Comparison of ENCODE assay signal across 1 cellular context in the genomic region with DNA sequence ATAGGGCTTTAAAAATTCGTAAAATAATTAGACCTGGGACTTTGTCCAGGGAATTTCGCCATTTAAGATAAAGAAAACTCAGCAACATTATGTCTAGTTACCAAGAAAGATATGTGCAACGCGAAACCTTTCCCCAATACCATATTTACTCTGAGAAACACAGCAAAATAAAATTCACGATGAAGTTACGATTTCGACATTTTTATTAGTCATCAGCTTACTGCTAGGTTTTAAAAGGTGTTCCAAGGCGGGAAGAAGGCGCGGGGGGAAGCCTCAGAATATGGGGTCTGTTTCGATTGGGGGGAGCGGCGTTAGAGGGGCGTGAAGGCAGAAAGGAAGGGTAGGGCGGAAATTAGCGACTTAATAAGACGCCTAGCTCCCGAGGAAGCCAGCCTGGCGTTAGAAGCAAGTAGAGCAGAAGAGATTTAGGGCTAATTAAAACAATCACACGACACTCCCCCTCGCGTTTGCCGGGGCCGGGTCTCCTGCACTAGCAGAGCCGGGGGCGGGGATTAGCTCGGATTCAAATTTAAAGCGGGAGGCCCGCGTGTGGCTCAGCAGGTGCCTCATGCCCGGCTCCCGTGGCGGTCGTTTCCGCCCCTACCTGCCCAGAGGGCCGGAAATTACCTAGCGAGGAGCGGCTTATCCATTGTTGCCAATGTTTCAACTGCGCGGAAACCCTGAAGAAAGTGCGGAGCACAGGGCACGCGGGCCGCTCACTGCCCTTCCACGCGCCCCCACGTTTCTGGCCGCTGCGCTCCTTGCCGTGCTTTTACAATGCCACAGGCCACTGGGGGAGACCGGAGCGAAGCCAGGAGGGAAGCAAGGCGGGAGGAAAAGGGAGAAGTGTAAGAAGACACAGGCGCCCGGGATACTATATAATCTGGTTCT.
A peak's percentile ranks its signal among the peaks of the same experiment; 100 is the strongest.
TF ChIP-seq lines count a peak whose summit lies in the region.

No MANE protein-coding gene starts in this region.

TF ChIP-seq in K562, 482 proteins besides CTCF, POLR2A, EP300 and RAD21 (continued from another document and continues in another):
- TF ChIP-seq ZBTB34 (CRISPR knock-in tag; IDR thresholded peaks at IDR 0.05) (no peak), ZBTB40 (IDR thresholded peaks at IDR 0.05) (peak; percentile 79), ZBTB40 (CRISPR knock-in tag; IDR thresholded peaks at IDR 0.05) (no peak; the same call in 1 of the 2 replicates), ILK (tag; IDR thresholded peaks at IDR 0.05; ENCODE audit: borderline replicate concordance, low read depth) (no peak), VEZF1 (CRISPR knock-in tag; IDR thresholded peaks at IDR 0.05) (no peak), TEAD1 (CRISPR knock-in tag; IDR thresholded peaks at IDR 0.05) (peak in 1 of 2 experiments; percentile 94; a peak in 1 of 4 replicates), ZZZ3 (IDR thresholded peaks at IDR 0.05) (no peak), HMGN3 (IDR thresholded peaks at IDR 0.05; ENCODE audit: borderline replicate concordance, extremely low read depth, insufficient read length, low read depth, low read length) (no peak), HSF4 (CRISPR knock-in tag; IDR thresholded peaks at IDR 0.05; ENCODE audit: borderline replicate concordance) (no peak), MIER1 (IDR thresholded peaks at IDR 0.05; ENCODE audit: low read depth) (no peak), FOXK1 (CRISPR knock-in tag; IDR thresholded peaks at IDR 0.05; ENCODE audit: borderline replicate concordance) (peak; percentile 84; the same call in 1 of the 2 replicates), SP2 (IDR thresholded peaks at IDR 0.05; ENCODE audit: extremely low read depth, low read depth, low read length, poor library complexity, severe bottlenecking) (no peak), DDX20 (tag; IDR thresholded peaks at IDR 0.05; ENCODE audit: low read depth) (no peak), SRSF7 (optimal IDR thresholded peaks at IDR 0.05; ENCODE audit: low read depth, low read length) (no peak), NR3C1 (CRISPR knock-in tag; IDR thresholded peaks at IDR 0.05) (no peak), POU5F1 (IDR thresholded peaks at IDR 0.05; ENCODE audit: borderline replicate concordance, low read depth, low read length, partially characterized antibody) (no peak), NRF1 (conservative IDR thresholded peaks at IDR 0.05 in 1 of 2, IDR thresholded peaks at IDR 0.05 in 1 of 2) (no peak), FOSL1 (tag; conservative IDR thresholded peaks at IDR 0.05) (peak; percentile 83), ZNF408 (CRISPR knock-in tag; IDR thresholded peaks at IDR 0.05; ENCODE audit: low read depth) (no peak), TAF9B (IDR thresholded peaks at IDR 0.05; ENCODE audit: partially characterized antibody) (peak; percentile 35), HIVEP1 (CRISPR knock-in tag; IDR thresholded peaks at IDR 0.05) (no peak), NR2C1 (IDR thresholded peaks at IDR 0.05) (no peak), NR2C1 (tag; IDR thresholded peaks at IDR 0.05) (no peak), NCOA2 (IDR thresholded peaks at IDR 0.05; ENCODE audit: partially characterized antibody in 2 of 2) (no peak), HNRNPLL (IDR thresholded peaks at IDR 0.05; ENCODE audit: low read depth, low read length, poor library complexity, severe bottlenecking) (peak; percentile 80), SMC3 (conservative IDR thresholded peaks at IDR 0.05; ENCODE audit: insufficient read depth, low read depth, low read length) (no peak), LEF1 (IDR thresholded peaks at IDR 0.05) (peak; percentile 56; the same call in 1 of the 2 replicates), GABPB2 (CRISPR knock-in tag; conservative IDR thresholded peaks at IDR 0.05) (no peak; the same call in 1 of the 2 replicates), ZNF165 (CRISPR knock-in tag; IDR thresholded peaks at IDR 0.05; ENCODE audit: borderline replicate concordance) (0 out of 2 replicates have a peak, but pooled peaks have one; percentile 17), ZNF584 (CRISPR knock-in tag; IDR thresholded peaks at IDR 0.05; ENCODE audit: low read depth) (no peak)
- TF ChIP-seq, protein P1, sequence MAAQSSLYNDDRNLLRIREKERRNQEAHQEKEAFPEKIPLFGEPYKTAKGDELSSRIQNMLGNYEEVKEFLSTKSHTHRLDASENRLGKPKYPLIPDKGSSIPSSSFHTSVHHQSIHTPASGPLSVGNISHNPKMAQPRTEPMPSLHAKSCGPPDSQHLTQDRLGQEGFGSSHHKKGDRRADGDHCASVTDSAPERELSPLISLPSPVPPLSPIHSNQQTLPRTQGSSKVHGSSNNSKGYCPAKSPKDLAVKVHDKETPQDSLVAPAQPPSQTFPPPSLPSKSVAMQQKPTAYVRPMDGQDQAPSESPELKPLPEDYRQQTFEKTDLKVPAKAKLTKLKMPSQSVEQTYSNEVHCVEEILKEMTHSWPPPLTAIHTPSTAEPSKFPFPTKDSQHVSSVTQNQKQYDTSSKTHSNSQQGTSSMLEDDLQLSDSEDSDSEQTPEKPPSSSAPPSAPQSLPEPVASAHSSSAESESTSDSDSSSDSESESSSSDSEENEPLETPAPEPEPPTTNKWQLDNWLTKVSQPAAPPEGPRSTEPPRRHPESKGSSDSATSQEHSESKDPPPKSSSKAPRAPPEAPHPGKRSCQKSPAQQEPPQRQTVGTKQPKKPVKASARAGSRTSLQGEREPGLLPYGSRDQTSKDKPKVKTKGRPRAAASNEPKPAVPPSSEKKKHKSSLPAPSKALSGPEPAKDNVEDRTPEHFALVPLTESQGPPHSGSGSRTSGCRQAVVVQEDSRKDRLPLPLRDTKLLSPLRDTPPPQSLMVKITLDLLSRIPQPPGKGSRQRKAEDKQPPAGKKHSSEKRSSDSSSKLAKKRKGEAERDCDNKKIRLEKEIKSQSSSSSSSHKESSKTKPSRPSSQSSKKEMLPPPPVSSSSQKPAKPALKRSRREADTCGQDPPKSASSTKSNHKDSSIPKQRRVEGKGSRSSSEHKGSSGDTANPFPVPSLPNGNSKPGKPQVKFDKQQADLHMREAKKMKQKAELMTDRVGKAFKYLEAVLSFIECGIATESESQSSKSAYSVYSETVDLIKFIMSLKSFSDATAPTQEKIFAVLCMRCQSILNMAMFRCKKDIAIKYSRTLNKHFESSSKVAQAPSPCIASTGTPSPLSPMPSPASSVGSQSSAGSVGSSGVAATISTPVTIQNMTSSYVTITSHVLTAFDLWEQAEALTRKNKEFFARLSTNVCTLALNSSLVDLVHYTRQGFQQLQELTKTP (IDR thresholded peaks at IDR 0.05; ENCODE audit: low read depth in 1 of 2, partially characterized antibody in 2 of 2) = peak in 1 of 2 experiments; percentile 59
- TF ChIP-seq, protein P2, sequence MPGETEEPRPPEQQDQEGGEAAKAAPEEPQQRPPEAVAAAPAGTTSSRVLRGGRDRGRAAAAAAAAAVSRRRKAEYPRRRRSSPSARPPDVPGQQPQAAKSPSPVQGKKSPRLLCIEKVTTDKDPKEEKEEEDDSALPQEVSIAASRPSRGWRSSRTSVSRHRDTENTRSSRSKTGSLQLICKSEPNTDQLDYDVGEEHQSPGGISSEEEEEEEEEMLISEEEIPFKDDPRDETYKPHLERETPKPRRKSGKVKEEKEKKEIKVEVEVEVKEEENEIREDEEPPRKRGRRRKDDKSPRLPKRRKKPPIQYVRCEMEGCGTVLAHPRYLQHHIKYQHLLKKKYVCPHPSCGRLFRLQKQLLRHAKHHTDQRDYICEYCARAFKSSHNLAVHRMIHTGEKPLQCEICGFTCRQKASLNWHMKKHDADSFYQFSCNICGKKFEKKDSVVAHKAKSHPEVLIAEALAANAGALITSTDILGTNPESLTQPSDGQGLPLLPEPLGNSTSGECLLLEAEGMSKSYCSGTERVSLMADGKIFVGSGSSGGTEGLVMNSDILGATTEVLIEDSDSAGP (CRISPR knock-in tag; IDR thresholded peaks at IDR 0.05) = peak; percentile 77; the same call in 1 of the 2 replicates
- TF ChIP-seq, protein P3, sequence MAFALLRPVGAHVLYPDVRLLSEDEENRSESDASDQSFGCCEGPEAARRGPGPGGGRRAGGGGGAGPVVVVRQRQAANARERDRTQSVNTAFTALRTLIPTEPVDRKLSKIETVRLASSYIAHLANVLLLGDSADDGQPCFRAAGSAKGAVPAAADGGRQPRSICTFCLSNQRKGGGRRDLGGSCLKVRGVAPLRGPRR (CRISPR knock-in tag; IDR thresholded peaks at IDR 0.05) = no peak
- TF ChIP-seq, protein P4, sequence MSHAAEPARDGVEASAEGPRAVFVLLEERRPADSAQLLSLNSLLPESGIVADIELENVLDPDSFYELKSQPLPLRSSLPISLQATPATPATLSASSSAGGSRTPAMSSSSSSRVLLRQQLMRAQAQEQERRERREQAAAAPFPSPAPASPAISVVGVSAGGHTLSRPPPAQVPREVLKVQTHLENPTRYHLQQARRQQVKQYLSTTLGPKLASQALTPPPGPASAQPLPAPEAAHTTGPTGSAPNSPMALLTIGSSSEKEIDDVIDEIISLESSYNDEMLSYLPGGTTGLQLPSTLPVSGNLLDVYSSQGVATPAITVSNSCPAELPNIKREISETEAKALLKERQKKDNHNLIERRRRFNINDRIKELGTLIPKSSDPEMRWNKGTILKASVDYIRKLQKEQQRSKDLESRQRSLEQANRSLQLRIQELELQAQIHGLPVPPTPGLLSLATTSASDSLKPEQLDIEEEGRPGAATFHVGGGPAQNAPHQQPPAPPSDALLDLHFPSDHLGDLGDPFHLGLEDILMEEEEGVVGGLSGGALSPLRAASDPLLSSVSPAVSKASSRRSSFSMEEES (CRISPR knock-in tag; IDR thresholded peaks at IDR 0.05) = no peak
